In the genomic region with DNA sequence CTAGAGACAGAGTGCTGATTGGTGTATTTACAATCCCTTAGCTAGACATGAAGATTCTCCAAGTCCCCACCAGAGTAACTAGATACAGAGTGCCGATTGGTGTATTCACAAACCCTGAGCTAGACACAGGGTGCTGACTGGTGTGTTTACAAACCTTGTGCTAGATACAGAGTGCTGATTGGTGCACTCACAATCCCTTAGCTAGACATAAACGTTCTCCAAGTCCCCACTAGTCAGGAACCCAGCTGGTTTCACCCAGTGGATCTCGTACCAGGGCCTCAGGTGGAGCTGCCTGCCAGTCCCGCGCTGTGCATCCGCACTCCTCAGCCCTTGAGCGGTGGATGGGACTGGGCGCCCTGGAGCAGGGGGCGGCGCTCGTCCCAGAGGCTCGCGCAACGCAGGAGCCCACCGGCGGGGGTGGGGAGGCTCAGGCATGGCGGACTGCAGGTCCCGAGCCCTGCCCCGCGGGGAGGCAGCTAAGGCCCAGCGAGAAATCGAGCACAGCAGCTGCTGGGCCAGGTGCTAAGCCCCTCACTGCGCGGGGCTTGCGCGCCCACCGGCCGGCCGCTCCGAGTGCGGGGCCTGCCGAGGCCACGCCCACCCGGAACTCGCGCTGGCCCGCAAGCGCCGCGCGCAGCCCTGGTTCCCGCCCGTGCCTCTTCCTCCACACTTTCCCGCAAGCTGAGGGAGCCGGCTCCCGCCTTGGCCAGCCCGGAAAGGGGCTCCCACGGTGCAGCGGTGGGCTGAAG, we compare ENCODE assay signal across 7 cellular contexts.
DNase-seq lines count a peak whose midpoint lies in the region; FAIRE-seq and TF ChIP-seq lines count a peak whose summit lies in the region.
"Not testable (repeated sequence)": the region's sequence is repeated elsewhere in the genome, so short reads cannot be mapped to it uniquely, and the experiment has no call there.

No MANE protein-coding gene starts in this region.

- H3K27me3 ChIP-seq in esophagus muscularis mucosa; small intestine (ENCODE audit: control insufficient read depth in 2 of 2, insufficient read depth in 2 of 2, low read length in 2 of 2): not testable (repeated sequence)

- not testable (repeated sequence) for H3K36me3 ChIP-seq in esophagus muscularis mucosa; kidney (ENCODE audit: control insufficient read depth in 1 of 2, insufficient read depth in 2 of 2, low read length in 2 of 2); small intestine (ENCODE audit: control insufficient read depth in 2 of 2, insufficient read depth in 2 of 2, low read length in 2 of 2)

- TF ChIP-seq POLR2A in esophagus muscularis mucosa (IDR thresholded peaks at IDR 0.05; ENCODE audit: low read depth): not testable (repeated sequence)

- TF ChIP-seq EP300 in esophagus muscularis mucosa (IDR thresholded peaks at IDR 0.05): not testable (repeated sequence)

- not testable (repeated sequence) for H3K9ac ChIP-seq in kidney (ENCODE audit: low read length in 2 of 2)

- FAIRE-seq in kidney (lab: Jason Lieb, UNC); small intestine (lab: Jason Lieb, UNC): not testable (repeated sequence)

- not testable (repeated sequence) for H3K4me1 ChIP-seq in esophagus muscularis mucosa; kidney (ENCODE audit: control insufficient read depth in 1 of 2, insufficient read depth in 1 of 2, low read depth in 1 of 2, low read length in 2 of 2); small intestine (ENCODE audit: control insufficient read depth in 2 of 2, insufficient read depth in 1 of 2, low read depth in 1 of 2, low read length in 1 of 2)

- H3K4me3 ChIP-seq in GM08714 (ENCODE audit: low read length) (peak overlapping the region; percentile 93), astrocyte of the spinal cord (ENCODE audit: low read depth, low read length) (peak overlapping the region; percentile 38), esophagus muscularis mucosa (peak overlapping the region in 3 of 4 donors; percentile 13 to 34 (median 25)), small intestine (ENCODE audit: low read depth in 1 of 2, low read length in 2 of 2) (peak overlapping the region; percentile 5 to 10)
- not testable (repeated sequence) for H3K4me3 ChIP-seq in kidney (ENCODE audit: low read length in 2 of 2)

- H3K9me3 ChIP-seq in esophagus muscularis mucosa; kidney (ENCODE audit: control insufficient read depth in 1 of 2, low read length in 2 of 2); small intestine (ENCODE audit: control insufficient read depth, low read depth): not testable (repeated sequence)

- peak; percentile 43 for DNase-seq in M059J (ENCODE audit: low read depth)
- DNase-seq in activated T-cell treated with anti-CD3 and anti-CD28 coated beads, Interleukin-2, amount 50 U/mL, for 1 hour: peak; percentile 15
- not testable (repeated sequence) for DNase-seq in astrocyte of the spinal cord (ENCODE audit: low read depth, low spot score); esophagus muscularis mucosa (ENCODE audit: extremely low spot score); small intestine
- peak; percentile 64 for DNase-seq in kidney

- intact Hi-C loops in esophagus muscularis mucosa (cut with DNase I); kidney (cut with DNase I): not testable (repeated sequence)

- not testable (repeated sequence) for H3K27ac ChIP-seq in esophagus muscularis mucosa (replicated peaks in 1 of 4); kidney (ENCODE audit: low read depth in 2 of 2, low read length in 2 of 2); small intestine (ENCODE audit: low read depth in 1 of 2, low read length in 1 of 2)

- in situ Hi-C loops in astrocyte of the spinal cord (cut with HindIII; ENCODE audit: low sequenced_read_pairs): not testable (repeated sequence)

- WGBS in esophagus muscularis mucosa: 97% methylated on average over 15 of the region's 49 CpGs
- WGBS in small intestine, 3 donors: 80 to 83% (median 83%) methylated on average over 31 to 49 of the region's 49 CpGs

- TF ChIP-seq CTCF in astrocyte of the spinal cord (IDR thresholded peaks at IDR 0.05; ENCODE audit: low read depth, low read length); esophagus muscularis mucosa (IDR thresholded peaks at IDR 0.05); kidney (IDR thresholded peaks at IDR 0.05; ENCODE audit: borderline replicate concordance, extremely low read depth, insufficient read depth): not testable (repeated sequence)
